ENCODE assay signal across 17 cellular contexts in the genomic region with DNA sequence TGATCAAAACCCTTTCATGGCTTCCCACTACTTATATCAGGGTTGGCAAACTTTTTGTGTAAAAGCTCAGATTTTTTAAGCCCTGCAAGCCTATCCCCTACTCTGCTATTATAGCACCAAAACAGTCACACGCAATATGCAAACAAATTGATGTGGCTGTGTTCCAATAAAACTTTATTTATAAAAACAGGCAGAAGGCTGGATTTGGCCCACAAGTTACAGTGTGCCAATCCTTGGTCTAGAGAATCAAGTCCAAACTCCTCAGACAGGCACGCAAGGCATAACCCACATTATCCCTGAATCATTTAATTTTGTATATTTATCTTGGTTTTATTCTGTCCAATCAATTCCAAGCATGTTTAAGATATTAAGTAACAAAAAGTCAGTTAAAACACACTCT.
DNase-seq lines count a peak whose midpoint lies in the region; ATAC-seq and TF ChIP-seq lines count a peak whose summit lies in the region.
"Had no signal": no experiment of that assay in that cellular context is flagged by ENCODE, and none has a peak within 500 bp of the region (broad histone marks: within the 10 kb centered on the region; RNA-seq: fewer than 3 reads in every experiment).

No MANE protein-coding gene starts in this region.

- H3K14ac ChIP-seq in trophoblast cell (ENCODE audit: low read length): no peak overlapping the region

- H3K9me3 ChIP-seq in gastroesophageal sphincter: no peaks in the 10 kb centered on the region
- H3K9me3 ChIP-seq in trophoblast cell (ENCODE audit: insufficient read depth, low read depth, low read length): no peaks in the 10 kb centered on the region

- H3K4me3 Mint-ChIP-seq in GM23338: no peak overlapping the region
- no peak overlapping the region for H3K4me3 Mint-ChIP-seq in WTC11
- no peak overlapping the region for H3K4me3 Mint-ChIP-seq in activated naive CD4-positive, alpha-beta T cell treated with anti-CD3 and anti-CD28 coated beads, Interleukin-2, amount 10 ng/mL, durations not matched to agents 7 days and 5 days

- H3K23ac ChIP-seq in trophoblast cell (ENCODE audit: low read length): no peak overlapping the region

- H3K9me2 ChIP-seq in GM23338 (ENCODE audit: insufficient read depth): no peaks in the 10 kb centered on the region

- H3K4me2 ChIP-seq in GM23338 (no peak overlapping the region), trophoblast cell (ENCODE audit: low read length) (no peak overlapping the region)
- H3K4me2 ChIP-seq: BLaER1 treated with 17β-estradiol and CSF1 and Interleukin-3, amounts not matched to agents 10 nM and 100 nM; PC-9 had no signal

- no peak overlapping the region for H3K9ac ChIP-seq in trophoblast cell (ENCODE audit: low read length)
- H3K9ac ChIP-seq: BLaER1 treated with 17β-estradiol and CSF1 and Interleukin-3, amounts not matched to agents 10 nM and 100 nM had no signal

- H3K36me3 Mint-ChIP-seq in GM23338 (ENCODE audit: low read depth) (peaks cover 26% of the 10 kb centered on the region), WTC11 (peaks cover 8% of the 10 kb centered on the region; the same call in 1 of the 2 replicates)
- H3K36me3 Mint-ChIP-seq in activated naive CD4-positive, alpha-beta T cell treated with anti-CD3 and anti-CD28 coated beads, Interleukin-2, amount 10 ng/mL, durations not matched to agents 7 days and 5 days: peaks cover 9% of the 10 kb centered on the region

- no peak overlapping the region for H2BK12ac ChIP-seq in trophoblast cell (ENCODE audit: low read length)

- no peak for TF ChIP-seq EP300 in gastroesophageal sphincter (IDR thresholded peaks at IDR 0.05)

- WGBS in gastroesophageal sphincter (ENCODE audit: low coverage in 1 of 2), 2 donors: 46 to 58% methylated on average over 1 to 2 of the region's 2 CpGs
- no CpG with 5 or more reads among the region's 2 CpGs for WGBS in trophoblast cell (ENCODE audit: extremely low coverage, insufficient coverage, insufficient read length)

- H3K79me2 ChIP-seq in GM23338 (replicated peaks; ENCODE audit: insufficient read depth) (peaks cover 66% of the 10 kb centered on the region), trophoblast cell (ENCODE audit: control insufficient read depth, insufficient read depth, low read length, poor library complexity) (no peaks in the 10 kb centered on the region)

- no peak for DNase-seq in GM23338 (ENCODE audit: low spot score)
- no peak for DNase-seq in WTC11 (ENCODE audit: low spot score)
- DNase-seq in substantia nigra (lab: John Stamatoyannopoulos, UW): no peak
- no peak for DNase-seq in trophoblast cell
- no peak for DNase-seq in amniotic stem cell (lab: John Stamatoyannopoulos, UW)
- no peak for DNase-seq in activated naive CD4-positive, alpha-beta T cell treated with anti-CD3 and anti-CD28 coated beads, Interleukin-2, amount 10 ng/mL, durations not matched to agents 7 days and 5 days
- DNase-seq: DMS153, NCI-H1048, NCI-H1694, NCI-H2171, NCI-H446 treated with DMSO at 0.1 percent for 48 hours, NCI-H748 treated with DMSO at 0.1 percent for 48 hours, PC-9 had no signal

- H3K4me1 Mint-ChIP-seq in GM23338: peaks cover 50% of the 10 kb centered on the region
- peaks cover 52% of the 10 kb centered on the region for H3K4me1 Mint-ChIP-seq in WTC11
- peaks cover 2% of the 10 kb centered on the region for H3K4me1 Mint-ChIP-seq in activated naive CD4-positive, alpha-beta T cell treated with anti-CD3 and anti-CD28 coated beads, Interleukin-2, amount 10 ng/mL, durations not matched to agents 7 days and 5 days

- CTCF ChIA-PET in WTC11 (lab: Charles Lee): no interaction called here
- CTCF ChIA-PET in activated naive CD4-positive, alpha-beta T cell treated with anti-CD3 and anti-CD28 coated beads, Interleukin-2, amount 10 ng/mL, durations not matched to agents 7 days and 5 days (lab: Charles Lee): no interaction called here

- no peak overlapping the region for H4K12ac ChIP-seq in trophoblast cell (ENCODE audit: low read depth, low read length)

- peaks cover 21% of the 10 kb centered on the region; the same call in 2 of the 3 replicates for H3K9me3 Mint-ChIP-seq in GM23338
- H3K9me3 Mint-ChIP-seq in WTC11: peaks cover 27% of the 10 kb centered on the region
- H3K9me3 Mint-ChIP-seq in activated naive CD4-positive, alpha-beta T cell treated with anti-CD3 and anti-CD28 coated beads, Interleukin-2, amount 10 ng/mL, durations not matched to agents 7 days and 5 days: peaks cover 12% of the 10 kb centered on the region

- TF ChIP-seq CTCF in GM23338 (conservative IDR thresholded peaks at IDR 0.05; ENCODE audit: low read depth in 2 of 2) (no peak), WTC11 (IDR thresholded peaks at IDR 0.05) (no peak), gastroesophageal sphincter (IDR thresholded peaks at IDR 0.05) (no peak)

- H3K18ac ChIP-seq in trophoblast cell (ENCODE audit: low read length): no peak overlapping the region

- H3K4me1 ChIP-seq in GM23338 (ENCODE audit: insufficient read depth): peaks cover 39% of the 10 kb centered on the region
- peaks cover 27 to 73% (median 33%) of the 10 kb centered on the region in 3 donors for H3K4me1 ChIP-seq in gastroesophageal sphincter
- H3K4me1 ChIP-seq in trophoblast cell (ENCODE audit: control insufficient read depth in 1 of 2, insufficient read depth in 2 of 2, low read length in 2 of 2): peaks cover 0 to 4% of the 10 kb centered on the region in 2 experiments

- H3K4ac ChIP-seq in trophoblast cell (ENCODE audit: low read depth, low read length): no peak overlapping the region

- H4K20me1 ChIP-seq in GM23338 (replicated peaks; ENCODE audit: insufficient read depth): no peaks in the 10 kb centered on the region

- H3F3A ChIP-seq in GM23338 (replicated peaks; ENCODE audit: low read depth): no peaks in the 10 kb centered on the region; the same call in 1 of the 2 replicates

- 0 out of 2 replicates have a peak overlapping the region, but pooled peaks have one; percentile 15 for H3K27ac Mint-ChIP-seq in GM23338
- H3K27ac Mint-ChIP-seq in WTC11: peak overlapping the region; percentile 71; the same call in 1 of the 2 replicates
- no peak overlapping the region for H3K27ac Mint-ChIP-seq in activated naive CD4-positive, alpha-beta T cell treated with anti-CD3 and anti-CD28 coated beads, Interleukin-2, amount 10 ng/mL, durations not matched to agents 7 days and 5 days

- H3K27ac ChIP-seq in GM23338 (ENCODE audit: low read depth) (no peak overlapping the region), gastroesophageal sphincter (peak overlapping the region in 3 of 4 donors; percentile 36 to 65 (median 64)), substantia nigra (ENCODE audit: low read depth, low read length, poor library complexity, severe bottlenecking) (peak overlapping the region; percentile 71), trophoblast cell (ENCODE audit: low read depth, low read length) (no peak overlapping the region)
- H3K27ac ChIP-seq: BLaER1 treated with 17β-estradiol and CSF1 and Interleukin-3, amounts not matched to agents 10 nM and 100 nM; PC-9; SK-N-MC had no signal

- H4K91ac ChIP-seq in trophoblast cell (ENCODE audit: low read depth, low read length): no peak overlapping the region

- no peaks in the 10 kb centered on the region for H3K36me3 ChIP-seq in GM23338 (ENCODE audit: insufficient read depth)
- no peaks in the 10 kb centered on the region for H3K36me3 ChIP-seq in gastroesophageal sphincter
- H3K36me3 ChIP-seq in trophoblast cell (ENCODE audit: control insufficient read depth in 1 of 2, insufficient read depth in 2 of 2, low read length in 2 of 2): no peaks in the 10 kb centered on the region

- H2BK5ac ChIP-seq in trophoblast cell (ENCODE audit: low read depth, low read length, poor library complexity): no peak overlapping the region

- no peak overlapping the region for H2AFZ ChIP-seq in GM23338
- H2AFZ ChIP-seq in trophoblast cell (ENCODE audit: insufficient read depth, low read length, poor library complexity): no peak overlapping the region
- H2AFZ ChIP-seq: PC-9 had no signal

- no peak overlapping the region for H2BK120ac ChIP-seq in trophoblast cell (ENCODE audit: insufficient read depth, low read length, poor library complexity)

- H3K4me3 ChIP-seq in GM23338 (no peak overlapping the region), gastroesophageal sphincter (no peak overlapping the region), trophoblast cell (ENCODE audit: low read depth, low read length) (no peak overlapping the region)
- H3K4me3 ChIP-seq: BLaER1 treated with 17β-estradiol and CSF1 and Interleukin-3, amounts not matched to agents 10 nM and 100 nM; PC-9; SK-N-MC had no signal

- H3K79me1 ChIP-seq in trophoblast cell (ENCODE audit: low read length): no peaks in the 10 kb centered on the region

- POLR2A ChIA-PET in WTC11 (lab: Charles Lee): no interaction called here

- no peak overlapping the region for H4K8ac ChIP-seq in trophoblast cell (ENCODE audit: low read depth, low read length)

- H3K27me3 Mint-ChIP-seq in GM23338 (ENCODE audit: insufficient read depth, low read depth, poor library complexity): peaks cover 2% of the 10 kb centered on the region
- H3K27me3 Mint-ChIP-seq in WTC11 (ENCODE audit: low read depth): no peaks in the 10 kb centered on the region
- no peaks in the 10 kb centered on the region for H3K27me3 Mint-ChIP-seq in activated naive CD4-positive, alpha-beta T cell treated with anti-CD3 and anti-CD28 coated beads, Interleukin-2, amount 10 ng/mL, durations not matched to agents 7 days and 5 days

- no peak overlapping the region for H2AK5ac ChIP-seq in trophoblast cell (ENCODE audit: low read length)

- no peak for TF ChIP-seq POLR2A in gastroesophageal sphincter (IDR thresholded peaks at IDR 0.05)

- ATAC-seq in GM23338 (no peak), WTC11 (no peak), gastroesophageal sphincter (no peak), HG02970 (IDR thresholded peaks at IDR 0.05; ENCODE audit: low FRiP score, unreplicated experiment) (no peak)

- H3K27me3 ChIP-seq in GM23338 (ENCODE audit: insufficient read depth) (no peaks in the 10 kb centered on the region), gastroesophageal sphincter (no peaks in the 10 kb centered on the region), trophoblast cell (ENCODE audit: insufficient read depth, low read length) (no peaks in the 10 kb centered on the region)
- H3K27me3 ChIP-seq: BLaER1 treated with 17β-estradiol and CSF1 and Interleukin-3, amounts not matched to agents 10 nM and 100 nM had no signal

TF ChIP-seq in GM23338, 12 proteins besides CTCF, POLR2A, EP300 and RAD21 (continues in another document):
- no peak for TF ChIP-seq POLR2AphosphoS5 (IDR thresholded peaks at IDR 0.05; ENCODE audit: low read depth)

TF ChIP-seq in WTC11, 78 proteins besides CTCF, POLR2A, EP300 and RAD21 (continues in another document):
- TF ChIP-seq, protein P1, sequence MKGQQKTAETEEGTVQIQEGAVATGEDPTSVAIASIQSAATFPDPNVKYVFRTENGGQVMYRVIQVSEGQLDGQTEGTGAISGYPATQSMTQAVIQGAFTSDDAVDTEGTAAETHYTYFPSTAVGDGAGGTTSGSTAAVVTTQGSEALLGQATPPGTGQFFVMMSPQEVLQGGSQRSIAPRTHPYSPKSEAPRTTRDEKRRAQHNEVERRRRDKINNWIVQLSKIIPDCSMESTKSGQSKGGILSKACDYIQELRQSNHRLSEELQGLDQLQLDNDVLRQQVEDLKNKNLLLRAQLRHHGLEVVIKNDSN (CRISPR knock-in tag; IDR thresholded peaks at IDR 0.05): no peak
- TF ChIP-seq ESRRA (CRISPR knock-in tag; IDR thresholded peaks at IDR 0.05; ENCODE audit: borderline replicate concordance): no peak

Comparison
In these comparisons a context has a peak if more than half of its experiments do, and no peak if none do; other contexts are left out.
1. H3K27ac ChIP-seq: peak in gastroesophageal sphincter (3 of 4) and substantia nigra (single experiment); none in GM23338 (single experiment) and trophoblast cell (single experiment).